Comparison of ENCODE assay signal across 1 cellular context in genomic region chr22:46052801-46053562, GRCh38.
TF ChIP-seq lines count a peak whose summit lies in the region.

No MANE protein-coding gene starts in this region.

TF ChIP-seq in IMR-90, 13 proteins besides CTCF, POLR2A, EP300 and RAD21 (continued from another document):
- TF ChIP-seq CEBPB (IDR thresholded peaks at IDR 0.05; ENCODE audit: low read depth, low read length) (no peak), RFX5 (IDR thresholded peaks at IDR 0.05; ENCODE audit: low read depth, low read length) (no peak), FOS (IDR thresholded peaks at IDR 0.05; ENCODE audit: low read depth, low read length) (no peak), RCOR1 (IDR thresholded peaks at IDR 0.05; ENCODE audit: insufficient replicate concordance, low read length) (no peak)
